9 cellular contexts compared by ENCODE assay signal in the genomic region with DNA sequence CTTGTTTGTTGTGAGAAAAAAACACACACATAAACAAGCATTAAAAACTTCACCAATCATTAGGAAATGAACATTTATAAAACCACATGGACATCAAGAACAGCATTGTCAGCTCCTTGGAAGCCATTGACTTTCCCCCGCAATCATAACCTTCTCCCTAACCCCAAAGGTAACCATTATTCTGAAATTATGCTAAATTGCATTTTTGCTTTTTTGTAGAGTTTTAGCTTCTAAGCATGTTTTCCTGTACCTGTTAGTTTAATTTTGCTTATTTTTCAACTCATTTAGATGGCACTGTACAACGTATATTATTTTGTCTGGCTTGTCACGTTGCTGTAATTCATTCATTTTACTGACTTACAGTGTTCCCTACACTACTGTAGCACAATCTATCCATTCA. TPM values are rescaled to one million over a fixed set of nuclear protein-coding genes. Genes with fewer than 3 reads are reported as not detected.
"Had no signal": no experiment of that assay in that cellular context is flagged by ENCODE, and none has a peak within 500 bp of the region (broad histone marks: within the 10 kb centered on the region; RNA-seq: fewer than 3 reads in every experiment).

No MANE protein-coding gene starts in this region.

- DNase-seq: GDM1, GF-D8 had no signal

- FAIRE-seq: G401.6, GM12878, GM12891, GM12892, GM18507, GM19239 had no signal

- H3K4me3 ChIP-seq: GM12878 had no signal

- ATAC-seq: GM12878 had no signal

RNA-seq across cellular contexts. Expression of a gene that starts 36.8 kb away (rescaled TPM):
- total RNA-seq: G401, GM12878 had no signal
